ENCODE assay signal across 8 cellular contexts in genomic region chr2:111121873-111122630, GRCh38. TPM values are rescaled to one million over a fixed set of nuclear protein-coding genes. Genes with fewer than 3 reads are reported as not detected.
DNase-seq lines count a peak whose midpoint lies in the region; ATAC-seq and TF ChIP-seq lines count a peak whose summit lies in the region.

No MANE protein-coding gene starts in this region.

- peaks cover 31% of the 10 kb centered on the region for H4K20me1 ChIP-seq in DND-41 (ENCODE audit: insufficient read depth, low read length)
- no peaks in the 10 kb centered on the region for H4K20me1 ChIP-seq in neural cell (ENCODE audit: insufficient read depth)

- H2AFZ ChIP-seq in DND-41 (ENCODE audit: low read depth, low read length) (0 out of 2 replicates have a peak overlapping the region, but pooled peaks have one; percentile 70), neural cell (ENCODE audit: low read depth, low read length) (peak overlapping the region; percentile 57)

- H3K27ac ChIP-seq in DND-41 (ENCODE audit: low read length) (peak overlapping the region; percentile 82), KOPT-K1 (ENCODE audit: low read depth, low read length, poor library complexity, severe bottlenecking) (peak overlapping the region; percentile 50), neural cell (ENCODE audit: low read length) (no peak overlapping the region)

- TF ChIP-seq CTCF in DND-41 (IDR thresholded peaks at IDR 0.05; ENCODE audit: borderline replicate concordance, extremely low read depth, low read length, poor library complexity, severe bottlenecking) (no peak), foreskin fibroblast (IDR thresholded peaks at IDR 0.05; ENCODE audit: low read depth, low read length) (no peak), neural cell (IDR thresholded peaks at IDR 0.05; ENCODE audit: poor library complexity, severe bottlenecking) (no peak)

- TF ChIP-seq POLR2A in Raji (IDR thresholded peaks at IDR 0.05; ENCODE audit: insufficient read depth, low read depth, low read length), result peak; percentile 49

- no peaks in the 10 kb centered on the region for H3K9me3 ChIP-seq in DND-41 (ENCODE audit: insufficient read depth, low read length, severe bottlenecking)
- no peaks in the 10 kb centered on the region for H3K9me3 ChIP-seq in KOPT-K1 (ENCODE audit: insufficient read depth, low read length, poor library complexity, severe bottlenecking)
- no peaks in the 10 kb centered on the region for H3K9me3 ChIP-seq in neural cell (ENCODE audit: low read length)

- H3K36me3 ChIP-seq in DND-41 (ENCODE audit: insufficient read depth, low read length), result peaks cover 48% of the 10 kb centered on the region
- peaks cover 27% of the 10 kb centered on the region for H3K36me3 ChIP-seq in KOPT-K1 (ENCODE audit: insufficient read depth, low read length)
- H3K36me3 ChIP-seq in neural cell (ENCODE audit: insufficient read depth, low read length), result no peaks in the 10 kb centered on the region

- H3K9ac ChIP-seq in DND-41 (ENCODE audit: low read depth, low read length) (peak overlapping the region; percentile 77), neural cell (ENCODE audit: low read length) (peak overlapping the region; percentile 59)

- DNase-seq in DND-41 (peak; percentile 29), activated gamma-delta T cell treated with Interleukin-2 at 50 U/mL for 16 hours (peak; percentile 74), foreskin fibroblast (peak; percentile 88 to 97), stromal cell of bone marrow (ENCODE audit: low read depth) (peak; percentile 83)

- H3F3A ChIP-seq in neural cell (ENCODE audit: insufficient read depth, low read length, poor library complexity, severe bottlenecking), result no peaks in the 10 kb centered on the region

- no peaks in the 10 kb centered on the region for H3K9me2 ChIP-seq in neural cell (ENCODE audit: insufficient read depth, low read length)

- H3K79me2 ChIP-seq in DND-41 (ENCODE audit: insufficient read depth, low read length) (peaks cover 61% of the 10 kb centered on the region), neural cell (replicated peaks; ENCODE audit: insufficient read depth, low read length) (peaks cover 9% of the 10 kb centered on the region)

- H3K4me3 ChIP-seq in DND-41 (ENCODE audit: low read depth in 1 of 2, low read length in 2 of 2) (peak overlapping the region; percentile 65 to 76), foreskin fibroblast (ENCODE audit: low read depth in 1 of 2, low read length in 2 of 2) (peak overlapping the region; percentile 68 to 85), neural cell (ENCODE audit: low read length) (peak overlapping the region; percentile 94)

- H3K27me3 ChIP-seq in DND-41 (ENCODE audit: insufficient read depth, low read length, poor library complexity), result no peaks in the 10 kb centered on the region
- peaks cover 53% of the 10 kb centered on the region for H3K27me3 ChIP-seq in neural cell (ENCODE audit: insufficient read depth, low read depth, low read length)

- ATAC-seq in DND-41 (ENCODE audit: insufficient read depth, low read depth) (0 out of 3 replicates have a peak, but pooled peaks have one; percentile 1), GM21825 (IDR thresholded peaks at IDR 0.05; ENCODE audit: unreplicated experiment) (peak; percentile 40)

- H3K4me1 ChIP-seq in DND-41 (ENCODE audit: insufficient read depth, low read length), result peaks cover 48% of the 10 kb centered on the region

- TF ChIP-seq EP300 in neural cell (conservative IDR thresholded peaks at IDR 0.05; ENCODE audit: poor library complexity, severe bottlenecking), result no peak

- no peak for TF ChIP-seq RAD21 in neural cell (conservative IDR thresholded peaks at IDR 0.05)

- H3K4me2 ChIP-seq in DND-41 (ENCODE audit: insufficient read depth, low read length) (peak overlapping the region; percentile 95), neural cell (ENCODE audit: low read length) (peak overlapping the region; percentile 71)

TF ChIP-seq in neural cell, 6 proteins besides CTCF, POLR2A, EP300 and RAD21:
- TF ChIP-seq TAF1 (IDR thresholded peaks at IDR 0.05; ENCODE audit: low read depth) (no peak), SMC3 (conservative IDR thresholded peaks at IDR 0.05; ENCODE audit: poor library complexity) (no peak), POLR2AphosphoS5 (IDR thresholded peaks at IDR 0.05) (no peak), EZH2 (IDR thresholded peaks at IDR 0.05; ENCODE audit: borderline replicate concordance, insufficient read depth, low read length, poor library complexity, severe bottlenecking) (no peak), MXI1 (conservative IDR thresholded peaks at IDR 0.05; ENCODE audit: poor library complexity, severe bottlenecking) (peak; percentile 8)
- TF ChIP-seq, protein P1, sequence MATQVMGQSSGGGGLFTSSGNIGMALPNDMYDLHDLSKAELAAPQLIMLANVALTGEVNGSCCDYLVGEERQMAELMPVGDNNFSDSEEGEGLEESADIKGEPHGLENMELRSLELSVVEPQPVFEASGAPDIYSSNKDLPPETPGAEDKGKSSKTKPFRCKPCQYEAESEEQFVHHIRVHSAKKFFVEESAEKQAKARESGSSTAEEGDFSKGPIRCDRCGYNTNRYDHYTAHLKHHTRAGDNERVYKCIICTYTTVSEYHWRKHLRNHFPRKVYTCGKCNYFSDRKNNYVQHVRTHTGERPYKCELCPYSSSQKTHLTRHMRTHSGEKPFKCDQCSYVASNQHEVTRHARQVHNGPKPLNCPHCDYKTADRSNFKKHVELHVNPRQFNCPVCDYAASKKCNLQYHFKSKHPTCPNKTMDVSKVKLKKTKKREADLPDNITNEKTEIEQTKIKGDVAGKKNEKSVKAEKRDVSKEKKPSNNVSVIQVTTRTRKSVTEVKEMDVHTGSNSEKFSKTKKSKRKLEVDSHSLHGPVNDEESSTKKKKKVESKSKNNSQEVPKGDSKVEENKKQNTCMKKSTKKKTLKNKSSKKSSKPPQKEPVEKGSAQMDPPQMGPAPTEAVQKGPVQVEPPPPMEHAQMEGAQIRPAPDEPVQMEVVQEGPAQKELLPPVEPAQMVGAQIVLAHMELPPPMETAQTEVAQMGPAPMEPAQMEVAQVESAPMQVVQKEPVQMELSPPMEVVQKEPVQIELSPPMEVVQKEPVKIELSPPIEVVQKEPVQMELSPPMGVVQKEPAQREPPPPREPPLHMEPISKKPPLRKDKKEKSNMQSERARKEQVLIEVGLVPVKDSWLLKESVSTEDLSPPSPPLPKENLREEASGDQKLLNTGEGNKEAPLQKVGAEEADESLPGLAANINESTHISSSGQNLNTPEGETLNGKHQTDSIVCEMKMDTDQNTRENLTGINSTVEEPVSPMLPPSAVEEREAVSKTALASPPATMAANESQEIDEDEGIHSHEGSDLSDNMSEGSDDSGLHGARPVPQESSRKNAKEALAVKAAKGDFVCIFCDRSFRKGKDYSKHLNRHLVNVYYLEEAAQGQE (IDR thresholded peaks at IDR 0.05; ENCODE audit: borderline replicate concordance), result peak; percentile 30

RNA-seq across cellular contexts. Expression of gene BCL2L11, which starts 1.3 kb away (rescaled TPM):
- polyA plus RNA-seq in neural cell, result 2.6 and 42.1 TPM in 2 replicates
- polyA minus RNA-seq in neural cell, result 9.7 and 11.0 TPM in 2 replicates

Comparison
In these comparisons a context has a peak if more than half of its experiments do, and no peak if none do; other contexts are left out.
1. DNase-seq: peak in every context shown above with its lines; median percentile 92 in foreskin fibroblast; 83 in stromal cell of bone marrow; 74 in activated gamma-delta T cell treated with Interleukin-2 at 50 U/mL for 16 hours; 29 in DND-41.